Comparison of ENCODE assay signal across 8 cellular contexts in the genomic region with DNA sequence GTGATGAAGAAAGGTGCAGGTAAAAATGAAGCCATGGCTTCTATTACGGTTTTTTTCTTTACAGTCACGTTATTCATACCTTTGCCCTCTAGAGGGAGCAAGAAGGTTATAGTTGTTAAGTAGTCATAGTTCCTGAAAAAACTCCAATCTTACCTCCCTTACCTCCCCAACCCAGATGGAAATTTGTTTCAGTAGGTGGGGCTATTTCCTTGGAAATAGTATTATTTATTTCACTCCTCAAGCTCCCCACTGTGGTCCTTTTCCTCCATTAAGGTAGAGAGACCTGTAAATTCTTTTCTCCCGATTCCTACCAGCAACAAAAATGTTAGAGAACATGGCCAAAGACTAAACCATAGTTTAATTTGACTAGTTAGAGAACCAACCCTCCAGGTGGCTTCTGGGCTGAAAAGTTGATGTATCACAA. TPM values are rescaled to one million over a fixed set of nuclear protein-coding genes. Genes with fewer than 3 reads are reported as not detected.
DNase-seq lines count a peak whose midpoint lies in the region; ATAC-seq and TF ChIP-seq lines count a peak whose summit lies in the region.

No MANE protein-coding gene starts in this region.

- no peaks in the 10 kb centered on the region for H3K27me3 ChIP-seq in effector memory CD4-positive, alpha-beta T cell (replicated peaks; ENCODE audit: control insufficient read depth, insufficient read depth, low read length, poor library complexity, severe bottlenecking)

- DNase-seq in GM10266 (ENCODE audit: extremely low spot score): peak; percentile 35
- peak; percentile 43 for DNase-seq in NAMALWA (ENCODE audit: low spot score)
- DNase-seq in RPMI8226: peak; percentile 28
- DNase-seq in epithelial cell of prostate (ENCODE audit: low read depth, low spot score): peak; percentile 53
- no peak for DNase-seq in mucosa of descending colon
- no peak for DNase-seq in effector memory CD4-positive, alpha-beta T cell
- DNase-seq in HK-2 (ENCODE audit: unreplicated experiment): no peak

- intact Hi-C loops in mucosa of descending colon (cut with DNase I, micrococcal nuclease): loop anchor here (5.0 to 10.0 kb wide), 2 partner anchors 494 to 501 kb away; no protein-coding TSS in a partner anchor

- ATAC-seq in mucosa of descending colon (peak; percentile 71), GM21526 (IDR thresholded peaks at IDR 0.05; ENCODE audit: low FRiP score, unreplicated experiment) (no peak)

- H3K27ac ChIP-seq in epithelial cell of prostate: peak overlapping the region; percentile 14
- no peak overlapping the region for H3K27ac ChIP-seq in effector memory CD4-positive, alpha-beta T cell (ENCODE audit: insufficient read depth, low read length, poor library complexity, severe bottlenecking)

- H3K9me3 ChIP-seq in mucosa of descending colon: no peaks in the 10 kb centered on the region
- no peaks in the 10 kb centered on the region for H3K9me3 ChIP-seq in effector memory CD4-positive, alpha-beta T cell (ENCODE audit: control insufficient read depth, low read length)

- H3K4me3 ChIP-seq in mucosa of descending colon: no peak overlapping the region
- no peak overlapping the region for H3K4me3 ChIP-seq in effector memory CD4-positive, alpha-beta T cell (ENCODE audit: insufficient read depth, low read depth, low read length, poor library complexity, severe bottlenecking)

- H3K36me3 ChIP-seq in mucosa of descending colon (ENCODE audit: low read depth): no peaks in the 10 kb centered on the region
- no peaks in the 10 kb centered on the region for H3K36me3 ChIP-seq in effector memory CD4-positive, alpha-beta T cell (ENCODE audit: control insufficient read depth, insufficient read depth, low read length)

- no peaks in the 10 kb centered on the region for H3K4me1 ChIP-seq in mucosa of descending colon (ENCODE audit: low read depth)
- H3K4me1 ChIP-seq in effector memory CD4-positive, alpha-beta T cell (ENCODE audit: control insufficient read depth, insufficient read depth, low read length, poor library complexity, severe bottlenecking): no peaks in the 10 kb centered on the region

- peak; percentile 59 for TF ChIP-seq CTCF in GM10266 (IDR thresholded peaks at IDR 0.05; ENCODE audit: control insufficient read depth, insufficient read depth, low read depth, missing control alignments)
- peak; percentile 25 for TF ChIP-seq CTCF in mucosa of descending colon (IDR thresholded peaks at IDR 0.05)

RNA-seq across cellular contexts. Expression of a gene that starts 43.4 kb away (rescaled TPM):
- total RNA-seq in mucosa of descending colon: 10 to 100 TPM; 29.9 to 31.9 (median 30.1) TPM

Comparison
In these comparisons a context has a peak if more than half of its experiments do, and no peak if none do; other contexts are left out.
1. DNase-seq: peak in GM10266 (single experiment), NAMALWA (single experiment), RPMI8226 (single experiment) and epithelial cell of prostate (single experiment); none in mucosa of descending colon (0 of 3), effector memory CD4-positive, alpha-beta T cell (0 of 3) and HK-2 (single experiment).